Comparison of ENCODE assay signal across 1 cellular context in the genomic region with DNA sequence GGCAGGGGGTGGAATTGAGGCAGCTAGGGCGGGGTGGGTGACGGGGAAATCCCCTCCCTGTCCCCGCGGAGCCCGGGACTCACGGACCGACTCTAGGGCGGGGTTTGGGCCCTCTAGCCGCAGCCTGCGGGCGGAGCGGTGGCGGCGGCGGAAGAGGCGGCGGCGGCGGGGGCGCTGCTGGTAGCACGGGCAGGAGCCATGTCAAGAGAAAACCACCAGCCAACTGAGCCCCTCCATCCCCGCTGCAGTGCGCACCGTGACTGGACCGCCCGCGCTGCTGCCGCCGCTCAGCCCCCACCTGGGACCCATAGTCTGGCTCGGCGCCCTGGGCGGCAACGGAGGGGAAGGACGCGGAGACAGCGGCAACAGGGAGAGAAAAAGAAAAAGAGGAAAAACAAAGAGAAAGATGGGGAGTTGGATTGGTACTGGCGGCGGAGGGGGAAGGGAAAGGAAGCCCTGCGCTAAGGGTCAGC.
TF ChIP-seq lines count a peak whose summit lies in the region.

No MANE protein-coding gene starts in this region.

TF ChIP-seq in GM12878, 131 proteins besides CTCF, POLR2A, EP300 and RAD21 (continued from another document and continues in another):
- TF ChIP-seq CEBPB (IDR thresholded peaks at IDR 0.05; ENCODE audit: borderline replicate concordance in 1 of 2, low read depth in 2 of 2, low read length in 2 of 2) (no peak), NFIC (IDR thresholded peaks at IDR 0.05; ENCODE audit: low read depth, low read length) (peak; percentile 29; the same call in 1 of the 2 replicates), JUNB (IDR thresholded peaks at IDR 0.05) (no peak), GABPA (IDR thresholded peaks at IDR 0.05; ENCODE audit: low read depth) (no peak), EGR1 (IDR thresholded peaks at IDR 0.05; ENCODE audit: borderline replicate concordance in 1 of 2, low read depth in 2 of 2, low read length in 2 of 2) (peak in 1 of 2 experiments; percentile 65; a peak in 1 of 3 replicates), RBBP5 (conservative IDR thresholded peaks at IDR 0.05) (no peak), FOXM1 (IDR thresholded peaks at IDR 0.05; ENCODE audit: low read depth, low read length) (no peak; the same call in 1 of the 2 replicates), SIX5 (IDR thresholded peaks at IDR 0.05; ENCODE audit: low read depth, low read length, severe bottlenecking) (no peak), SRF (IDR thresholded peaks at IDR 0.05; ENCODE audit: low read depth in 2 of 2, low read length in 2 of 2) (no peak), NFYA (IDR thresholded peaks at IDR 0.05; ENCODE audit: borderline replicate concordance, low read depth, low read length) (no peak), KLF5 (IDR thresholded peaks at IDR 0.05; ENCODE audit: partially characterized antibody) (no peak), ZZZ3 (IDR thresholded peaks at IDR 0.05; ENCODE audit: control insufficient read depth, insufficient read length, low read depth) (no peak), NRF1 (conservative IDR thresholded peaks at IDR 0.05; ENCODE audit: low read depth, low read length) (no peak), ZSCAN29 (IDR thresholded peaks at IDR 0.05) (peak; percentile 55; the same call in 1 of the 2 replicates), ZNF207 (IDR thresholded peaks at IDR 0.05; ENCODE audit: borderline replicate concordance) (0 out of 2 replicates have a peak, but pooled peaks have one; percentile 15), RUNX3 (IDR thresholded peaks at IDR 0.05; ENCODE audit: low read length) (peak; percentile 69), RELA (IDR thresholded peaks at IDR 0.05; ENCODE audit: borderline replicate concordance, partially characterized antibody) (no peak), BRCA1 (IDR thresholded peaks at IDR 0.05; ENCODE audit: low read depth, low read length) (no peak), ETV6 (conservative IDR thresholded peaks at IDR 0.05 in 1 of 2, IDR thresholded peaks at IDR 0.05 in 1 of 2; ENCODE audit: borderline replicate concordance in 1 of 2, low read depth in 1 of 2) (no peak), CBFB (IDR thresholded peaks at IDR 0.05; ENCODE audit: low read depth) (no peak), MEF2B (IDR thresholded peaks at IDR 0.05; ENCODE audit: partially characterized antibody, poor library complexity, severe bottlenecking) (no peak), BMI1 (IDR thresholded peaks at IDR 0.05; ENCODE audit: borderline replicate concordance) (no peak)
- TF ChIP-seq, protein P1, sequence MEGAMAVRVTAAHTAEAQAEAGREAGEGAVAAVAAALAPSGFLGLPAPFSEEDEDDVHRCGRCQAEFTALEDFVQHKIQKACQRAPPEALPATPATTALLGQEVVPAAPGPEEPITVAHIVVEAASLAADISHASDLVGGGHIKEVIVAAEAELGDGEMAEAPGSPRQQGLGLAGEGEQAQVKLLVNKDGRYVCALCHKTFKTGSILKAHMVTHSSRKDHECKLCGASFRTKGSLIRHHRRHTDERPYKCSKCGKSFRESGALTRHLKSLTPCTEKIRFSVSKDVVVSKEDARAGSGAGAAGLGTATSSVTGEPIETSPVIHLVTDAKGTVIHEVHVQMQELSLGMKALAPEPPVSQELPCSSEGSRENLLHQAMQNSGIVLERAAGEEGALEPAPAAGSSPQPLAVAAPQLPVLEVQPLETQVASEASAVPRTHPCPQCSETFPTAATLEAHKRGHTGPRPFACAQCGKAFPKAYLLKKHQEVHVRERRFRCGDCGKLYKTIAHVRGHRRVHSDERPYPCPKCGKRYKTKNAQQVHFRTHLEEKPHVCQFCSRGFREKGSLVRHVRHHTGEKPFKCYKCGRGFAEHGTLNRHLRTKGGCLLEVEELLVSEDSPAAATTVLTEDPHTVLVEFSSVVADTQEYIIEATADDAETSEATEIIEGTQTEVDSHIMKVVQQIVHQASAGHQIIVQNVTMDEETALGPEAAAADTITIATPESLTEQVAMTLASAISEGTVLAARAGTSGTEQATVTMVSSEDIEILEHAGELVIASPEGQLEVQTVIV (IDR thresholded peaks at IDR 0.05; ENCODE audit: borderline replicate concordance, partially characterized antibody), result no peak
- TF ChIP-seq, protein P2, sequence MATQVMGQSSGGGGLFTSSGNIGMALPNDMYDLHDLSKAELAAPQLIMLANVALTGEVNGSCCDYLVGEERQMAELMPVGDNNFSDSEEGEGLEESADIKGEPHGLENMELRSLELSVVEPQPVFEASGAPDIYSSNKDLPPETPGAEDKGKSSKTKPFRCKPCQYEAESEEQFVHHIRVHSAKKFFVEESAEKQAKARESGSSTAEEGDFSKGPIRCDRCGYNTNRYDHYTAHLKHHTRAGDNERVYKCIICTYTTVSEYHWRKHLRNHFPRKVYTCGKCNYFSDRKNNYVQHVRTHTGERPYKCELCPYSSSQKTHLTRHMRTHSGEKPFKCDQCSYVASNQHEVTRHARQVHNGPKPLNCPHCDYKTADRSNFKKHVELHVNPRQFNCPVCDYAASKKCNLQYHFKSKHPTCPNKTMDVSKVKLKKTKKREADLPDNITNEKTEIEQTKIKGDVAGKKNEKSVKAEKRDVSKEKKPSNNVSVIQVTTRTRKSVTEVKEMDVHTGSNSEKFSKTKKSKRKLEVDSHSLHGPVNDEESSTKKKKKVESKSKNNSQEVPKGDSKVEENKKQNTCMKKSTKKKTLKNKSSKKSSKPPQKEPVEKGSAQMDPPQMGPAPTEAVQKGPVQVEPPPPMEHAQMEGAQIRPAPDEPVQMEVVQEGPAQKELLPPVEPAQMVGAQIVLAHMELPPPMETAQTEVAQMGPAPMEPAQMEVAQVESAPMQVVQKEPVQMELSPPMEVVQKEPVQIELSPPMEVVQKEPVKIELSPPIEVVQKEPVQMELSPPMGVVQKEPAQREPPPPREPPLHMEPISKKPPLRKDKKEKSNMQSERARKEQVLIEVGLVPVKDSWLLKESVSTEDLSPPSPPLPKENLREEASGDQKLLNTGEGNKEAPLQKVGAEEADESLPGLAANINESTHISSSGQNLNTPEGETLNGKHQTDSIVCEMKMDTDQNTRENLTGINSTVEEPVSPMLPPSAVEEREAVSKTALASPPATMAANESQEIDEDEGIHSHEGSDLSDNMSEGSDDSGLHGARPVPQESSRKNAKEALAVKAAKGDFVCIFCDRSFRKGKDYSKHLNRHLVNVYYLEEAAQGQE (IDR thresholded peaks at IDR 0.05; ENCODE audit: low read depth, low read length), result no peak
- TF ChIP-seq, protein P3, sequence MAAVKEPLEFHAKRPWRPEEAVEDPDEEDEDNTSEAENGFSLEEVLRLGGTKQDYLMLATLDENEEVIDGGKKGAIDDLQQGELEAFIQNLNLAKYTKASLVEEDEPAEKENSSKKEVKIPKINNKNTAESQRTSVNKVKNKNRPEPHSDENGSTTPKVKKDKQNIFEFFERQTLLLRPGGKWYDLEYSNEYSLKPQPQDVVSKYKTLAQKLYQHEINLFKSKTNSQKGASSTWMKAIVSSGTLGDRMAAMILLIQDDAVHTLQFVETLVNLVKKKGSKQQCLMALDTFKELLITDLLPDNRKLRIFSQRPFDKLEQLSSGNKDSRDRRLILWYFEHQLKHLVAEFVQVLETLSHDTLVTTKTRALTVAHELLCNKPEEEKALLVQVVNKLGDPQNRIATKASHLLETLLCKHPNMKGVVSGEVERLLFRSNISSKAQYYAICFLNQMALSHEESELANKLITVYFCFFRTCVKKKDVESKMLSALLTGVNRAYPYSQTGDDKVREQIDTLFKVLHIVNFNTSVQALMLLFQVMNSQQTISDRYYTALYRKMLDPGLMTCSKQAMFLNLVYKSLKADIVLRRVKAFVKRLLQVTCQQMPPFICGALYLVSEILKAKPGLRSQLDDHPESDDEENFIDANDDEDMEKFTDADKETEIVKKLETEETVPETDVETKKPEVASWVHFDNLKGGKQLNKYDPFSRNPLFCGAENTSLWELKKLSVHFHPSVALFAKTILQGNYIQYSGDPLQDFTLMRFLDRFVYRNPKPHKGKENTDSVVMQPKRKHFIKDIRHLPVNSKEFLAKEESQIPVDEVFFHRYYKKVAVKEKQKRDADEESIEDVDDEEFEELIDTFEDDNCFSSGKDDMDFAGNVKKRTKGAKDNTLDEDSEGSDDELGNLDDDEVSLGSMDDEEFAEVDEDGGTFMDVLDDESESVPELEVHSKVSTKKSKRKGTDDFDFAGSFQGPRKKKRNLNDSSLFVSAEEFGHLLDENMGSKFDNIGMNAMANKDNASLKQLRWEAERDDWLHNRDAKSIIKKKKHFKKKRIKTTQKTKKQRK (IDR thresholded peaks at IDR 0.05; ENCODE audit: low read depth, low read length), result no peak
- TF ChIP-seq, protein P4, sequence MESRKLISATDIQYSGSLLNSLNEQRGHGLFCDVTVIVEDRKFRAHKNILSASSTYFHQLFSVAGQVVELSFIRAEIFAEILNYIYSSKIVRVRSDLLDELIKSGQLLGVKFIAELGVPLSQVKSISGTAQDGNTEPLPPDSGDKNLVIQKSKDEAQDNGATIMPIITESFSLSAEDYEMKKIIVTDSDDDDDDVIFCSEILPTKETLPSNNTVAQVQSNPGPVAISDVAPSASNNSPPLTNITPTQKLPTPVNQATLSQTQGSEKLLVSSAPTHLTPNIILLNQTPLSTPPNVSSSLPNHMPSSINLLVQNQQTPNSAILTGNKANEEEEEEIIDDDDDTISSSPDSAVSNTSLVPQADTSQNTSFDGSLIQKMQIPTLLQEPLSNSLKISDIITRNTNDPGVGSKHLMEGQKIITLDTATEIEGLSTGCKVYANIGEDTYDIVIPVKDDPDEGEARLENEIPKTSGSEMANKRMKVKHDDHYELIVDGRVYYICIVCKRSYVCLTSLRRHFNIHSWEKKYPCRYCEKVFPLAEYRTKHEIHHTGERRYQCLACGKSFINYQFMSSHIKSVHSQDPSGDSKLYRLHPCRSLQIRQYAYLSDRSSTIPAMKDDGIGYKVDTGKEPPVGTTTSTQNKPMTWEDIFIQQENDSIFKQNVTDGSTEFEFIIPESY (IDR thresholded peaks at IDR 0.05), result no peak
- TF ChIP-seq, protein P5, sequence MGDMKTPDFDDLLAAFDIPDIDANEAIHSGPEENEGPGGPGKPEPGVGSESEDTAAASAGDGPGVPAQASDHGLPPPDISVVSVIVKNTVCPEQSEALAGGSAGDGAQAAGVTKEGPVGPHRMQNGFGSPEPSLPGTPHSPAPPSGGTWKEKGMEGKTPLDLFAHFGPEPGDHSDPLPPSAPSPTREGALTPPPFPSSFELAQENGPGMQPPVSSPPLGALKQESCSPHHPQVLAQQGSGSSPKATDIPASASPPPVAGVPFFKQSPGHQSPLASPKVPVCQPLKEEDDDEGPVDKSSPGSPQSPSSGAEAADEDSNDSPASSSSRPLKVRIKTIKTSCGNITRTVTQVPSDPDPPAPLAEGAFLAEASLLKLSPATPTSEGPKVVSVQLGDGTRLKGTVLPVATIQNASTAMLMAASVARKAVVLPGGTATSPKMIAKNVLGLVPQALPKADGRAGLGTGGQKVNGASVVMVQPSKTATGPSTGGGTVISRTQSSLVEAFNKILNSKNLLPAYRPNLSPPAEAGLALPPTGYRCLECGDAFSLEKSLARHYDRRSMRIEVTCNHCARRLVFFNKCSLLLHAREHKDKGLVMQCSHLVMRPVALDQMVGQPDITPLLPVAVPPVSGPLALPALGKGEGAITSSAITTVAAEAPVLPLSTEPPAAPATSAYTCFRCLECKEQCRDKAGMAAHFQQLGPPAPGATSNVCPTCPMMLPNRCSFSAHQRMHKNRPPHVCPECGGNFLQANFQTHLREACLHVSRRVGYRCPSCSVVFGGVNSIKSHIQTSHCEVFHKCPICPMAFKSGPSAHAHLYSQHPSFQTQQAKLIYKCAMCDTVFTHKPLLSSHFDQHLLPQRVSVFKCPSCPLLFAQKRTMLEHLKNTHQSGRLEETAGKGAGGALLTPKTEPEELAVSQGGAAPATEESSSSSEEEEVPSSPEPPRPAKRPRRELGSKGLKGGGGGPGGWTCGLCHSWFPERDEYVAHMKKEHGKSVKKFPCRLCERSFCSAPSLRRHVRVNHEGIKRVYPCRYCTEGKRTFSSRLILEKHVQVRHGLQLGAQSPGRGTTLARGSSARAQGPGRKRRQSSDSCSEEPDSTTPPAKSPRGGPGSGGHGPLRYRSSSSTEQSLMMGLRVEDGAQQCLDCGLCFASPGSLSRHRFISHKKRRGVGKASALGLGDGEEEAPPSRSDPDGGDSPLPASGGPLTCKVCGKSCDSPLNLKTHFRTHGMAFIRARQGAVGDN (IDR thresholded peaks at IDR 0.05), result no peak
- TF ChIP-seq, protein P6, sequence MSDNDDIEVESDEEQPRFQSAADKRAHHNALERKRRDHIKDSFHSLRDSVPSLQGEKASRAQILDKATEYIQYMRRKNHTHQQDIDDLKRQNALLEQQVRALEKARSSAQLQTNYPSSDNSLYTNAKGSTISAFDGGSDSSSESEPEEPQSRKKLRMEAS (IDR thresholded peaks at IDR 0.05; ENCODE audit: low read depth, low read length), result no peak
- TF ChIP-seq, protein P7, sequence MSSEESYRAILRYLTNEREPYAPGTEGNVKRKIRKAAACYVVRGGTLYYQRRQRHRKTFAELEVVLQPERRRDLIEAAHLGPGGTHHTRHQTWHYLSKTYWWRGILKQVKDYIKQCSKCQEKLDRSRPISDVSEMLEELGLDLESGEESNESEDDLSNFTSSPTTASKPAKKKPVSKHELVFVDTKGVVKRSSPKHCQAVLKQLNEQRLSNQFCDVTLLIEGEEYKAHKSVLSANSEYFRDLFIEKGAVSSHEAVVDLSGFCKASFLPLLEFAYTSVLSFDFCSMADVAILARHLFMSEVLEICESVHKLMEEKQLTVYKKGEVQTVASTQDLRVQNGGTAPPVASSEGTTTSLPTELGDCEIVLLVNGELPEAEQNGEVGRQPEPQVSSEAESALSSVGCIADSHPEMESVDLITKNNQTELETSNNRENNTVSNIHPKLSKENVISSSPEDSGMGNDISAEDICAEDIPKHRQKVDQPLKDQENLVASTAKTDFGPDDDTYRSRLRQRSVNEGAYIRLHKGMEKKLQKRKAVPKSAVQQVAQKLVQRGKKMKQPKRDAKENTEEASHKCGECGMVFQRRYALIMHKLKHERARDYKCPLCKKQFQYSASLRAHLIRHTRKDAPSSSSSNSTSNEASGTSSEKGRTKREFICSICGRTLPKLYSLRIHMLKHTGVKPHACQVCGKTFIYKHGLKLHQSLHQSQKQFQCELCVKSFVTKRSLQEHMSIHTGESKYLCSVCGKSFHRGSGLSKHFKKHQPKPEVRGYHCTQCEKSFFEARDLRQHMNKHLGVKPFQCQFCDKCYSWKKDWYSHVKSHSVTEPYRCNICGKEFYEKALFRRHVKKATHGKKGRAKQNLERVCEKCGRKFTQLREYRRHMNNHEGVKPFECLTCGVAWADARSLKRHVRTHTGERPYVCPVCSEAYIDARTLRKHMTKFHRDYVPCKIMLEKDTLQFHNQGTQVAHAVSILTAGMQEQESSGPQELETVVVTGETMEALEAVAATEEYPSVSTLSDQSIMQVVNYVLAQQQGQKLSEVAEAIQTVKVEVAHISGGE (CRISPR knock-in tag; IDR thresholded peaks at IDR 0.05), result no peak
